ENCODE assay signal across 8 cellular contexts in genomic region chr11:64251986-64252837, GRCh38. TPM values are rescaled to one million over a fixed set of nuclear protein-coding genes. Genes with fewer than 3 reads are reported as not detected.
DNase-seq lines count a peak whose midpoint lies in the region; ATAC-seq and TF ChIP-seq lines count a peak whose summit lies in the region.

No MANE protein-coding gene starts in this region.

- H3K79me1 ChIP-seq in mesenchymal stem cell (replicated peaks; ENCODE audit: low read length, poor library complexity, severe bottlenecking), result peaks cover 31% of the 10 kb centered on the region

- H3K4ac ChIP-seq in mesenchymal stem cell (ENCODE audit: low read depth in 1 of 2, low read length in 2 of 2), result peak overlapping the region in 1 of 2 experiments; percentile 85

- peak overlapping the region; percentile 92 for H3K4me2 ChIP-seq in mesenchymal stem cell (ENCODE audit: low read length, poor library complexity, severe bottlenecking)

- H2BK15ac ChIP-seq in mesenchymal stem cell (ENCODE audit: low read depth, poor library complexity, severe bottlenecking), result peak overlapping the region; percentile 28

- no peak for DNase-seq in activated CD8-positive, alpha-beta memory T cell treated with anti-CD3 and anti-CD28 coated beads, Interleukin-2, amount 10 ng/mL, durations not matched to agents 7 days and 5 days
- no peak for DNase-seq in activated CD8-positive, alpha-beta memory T cell treated with anti-CD3 and anti-CD28 coated beads, Interleukin-2, amount 50 U/mL, for 4 hours
- DNase-seq in Peyer's patch (peak in 2 of 3 donors; percentile 86 to 89), dorsolateral prefrontal cortex (no peak), mesenchymal stem cell (peak; percentile 51), uterus (peak; percentile 58)

- H2BK120ac ChIP-seq in mesenchymal stem cell (ENCODE audit: low read depth, low read length), result peak overlapping the region; percentile 42

- H3K36me3 Mint-ChIP-seq in activated CD8-positive, alpha-beta memory T cell treated with anti-CD3 and anti-CD28 coated beads, Interleukin-2, amount 10 ng/mL, durations not matched to agents 7 days and 5 days, result peaks cover 2% of the 10 kb centered on the region

- peaks cover 0 to 77% (median 16%) of the 10 kb centered on the region in 4 donors for H3K4me1 ChIP-seq in Peyer's patch
- peaks cover 37% of the 10 kb centered on the region for H3K4me1 ChIP-seq in mesenchymal stem cell (ENCODE audit: control insufficient read depth, insufficient read depth, low read depth, low read length)
- peaks cover 0 to 16% of the 10 kb centered on the region in 2 donors for H3K4me1 ChIP-seq in uterus

- peak overlapping the region; percentile 77 to 99 (median 95) for H3K27ac ChIP-seq in Peyer's patch
- H3K27ac ChIP-seq in dorsolateral prefrontal cortex, result peak overlapping the region in 21 of 59 donors; percentile 1 to 79 (median 34)
- no peak overlapping the region for H3K27ac ChIP-seq in mesenchymal stem cell (ENCODE audit: low read length, poor library complexity, severe bottlenecking)
- peak overlapping the region; percentile 63 to 75 for H3K27ac ChIP-seq in uterus

- peak overlapping the region; percentile 38 for H2AK5ac ChIP-seq in mesenchymal stem cell (ENCODE audit: low read length, severe bottlenecking)

- H3K36me3 ChIP-seq in Peyer's patch (peaks cover 0 to 33% (median 0%) of the 10 kb centered on the region in 3 donors), mesenchymal stem cell (ENCODE audit: control insufficient read depth in 1 of 2, insufficient read depth in 2 of 2, low read depth in 1 of 2, low read length in 2 of 2) (peaks cover 21 to 31% of the 10 kb centered on the region in 2 experiments), uterus (no peaks in the 10 kb centered on the region)

- TF ChIP-seq POLR2A in Peyer's patch (IDR thresholded peaks at IDR 0.05) (peak; percentile 65 to 67), uterus (IDR thresholded peaks at IDR 0.05) (no peak)

- WGBS in mesenchymal stem cell, result 5% methylated on average over 20 of the region's 24 CpGs

- H2BK5ac ChIP-seq in mesenchymal stem cell (ENCODE audit: low read depth, low read length, poor library complexity, severe bottlenecking), result no peak overlapping the region

- CTCF ChIA-PET in activated CD8-positive, alpha-beta memory T cell treated with anti-CD3 and anti-CD28 coated beads, Interleukin-2, amount 10 ng/mL, durations not matched to agents 7 days and 5 days (lab: Charles Lee), result interaction anchor here (0.6 to 12.3 kb wide), 14 partner anchors 8 to 536 kb away, joined by 3 to 146 read pairs (median 11); partner anchors contain the start of genes BAD, CATSPERZ, ESRRA and FERMT3

- TF ChIP-seq CTCF in Peyer's patch (IDR thresholded peaks at IDR 0.05), result peak in 5 of 6 experiments; percentile 29 to 50 (median 36)
- peak in 21 of 56 donors; percentile 9 to 34 (median 22) for TF ChIP-seq CTCF in dorsolateral prefrontal cortex (IDR thresholded peaks at IDR 0.05 in 54 of 56, conservative IDR thresholded peaks at IDR 0.05 in 2 of 56; ENCODE audit: low read depth in 1 of 56, partially characterized antibody in 56 of 56)
- TF ChIP-seq CTCF in uterus (IDR thresholded peaks at IDR 0.05), result peak in 2 of 4 experiments; percentile 28 to 32

- H3K9me3 Mint-ChIP-seq in activated CD8-positive, alpha-beta memory T cell treated with anti-CD3 and anti-CD28 coated beads, Interleukin-2, amount 10 ng/mL, durations not matched to agents 7 days and 5 days (ENCODE audit: low read depth), result no peaks in the 10 kb centered on the region

- H4K8ac ChIP-seq in mesenchymal stem cell (ENCODE audit: low read length), result peak overlapping the region; percentile 21

- peak overlapping the region; percentile 28 to 96 for H3K14ac ChIP-seq in mesenchymal stem cell (ENCODE audit: low read length in 2 of 2)

- no peak overlapping the region for H3K23ac ChIP-seq in mesenchymal stem cell (ENCODE audit: low read length in 2 of 2)

- peak overlapping the region; percentile 69 for H3K27ac Mint-ChIP-seq in activated CD8-positive, alpha-beta memory T cell treated with anti-CD3 and anti-CD28 coated beads, Interleukin-2, amount 10 ng/mL, durations not matched to agents 7 days and 5 days

- peak overlapping the region; percentile 29 for H2AFZ ChIP-seq in mesenchymal stem cell (ENCODE audit: low read depth, low read length)

- H3K27me3 Mint-ChIP-seq in activated CD8-positive, alpha-beta memory T cell treated with anti-CD3 and anti-CD28 coated beads, Interleukin-2, amount 10 ng/mL, durations not matched to agents 7 days and 5 days, result no peaks in the 10 kb centered on the region

- intact Hi-C loops in dorsolateral prefrontal cortex (cut with DNase I) (loop anchor here in 1 of 2 donors (2.0 kb wide), 1 partner anchor 15 kb away; no protein-coding TSS in a partner anchor), uterus (cut with DNase I; ENCODE audit: low total_unique reads) (no loop called here)

- peak overlapping the region; percentile 89 for H3K4me3 Mint-ChIP-seq in activated CD8-positive, alpha-beta memory T cell treated with anti-CD3 and anti-CD28 coated beads, Interleukin-2, amount 10 ng/mL, durations not matched to agents 7 days and 5 days

- peaks cover 26% of the 10 kb centered on the region for H3K4me1 Mint-ChIP-seq in activated CD8-positive, alpha-beta memory T cell treated with anti-CD3 and anti-CD28 coated beads, Interleukin-2, amount 10 ng/mL, durations not matched to agents 7 days and 5 days

- no peak for ATAC-seq in activated CD8-positive, alpha-beta memory T cell treated with anti-CD3 and anti-CD28 coated beads, Interleukin-2, amount 10 ng/mL, durations not matched to agents 7 days and 5 days
- no peak for ATAC-seq in GM21367 (IDR thresholded peaks at IDR 0.05; ENCODE audit: unreplicated experiment)
- ATAC-seq in HG02763 (IDR thresholded peaks at IDR 0.05; ENCODE audit: unreplicated experiment), result no peak

- H3K9ac ChIP-seq in mesenchymal stem cell (ENCODE audit: low read length), result peak overlapping the region; percentile 91

- H2BK12ac ChIP-seq in mesenchymal stem cell (ENCODE audit: low read length in 2 of 2), result peak overlapping the region; percentile 38 to 45

- H3K27me3 ChIP-seq in Peyer's patch (no peaks in the 10 kb centered on the region), dorsolateral prefrontal cortex (no peaks in the 10 kb centered on the region), mesenchymal stem cell (ENCODE audit: control insufficient read depth in 1 of 2, insufficient read depth in 1 of 2, low read length in 2 of 2) (no peaks in the 10 kb centered on the region), uterus (no peaks in the 10 kb centered on the region)

- H3K4me3 ChIP-seq in Peyer's patch (peak overlapping the region; percentile 75 to 99 (median 85)), dorsolateral prefrontal cortex (peak overlapping the region; percentile 51 to 85 (median 72)), mesenchymal stem cell (ENCODE audit: insufficient read depth in 1 of 2, low read depth in 1 of 2, low read length in 2 of 2) (peak overlapping the region; percentile 78 to 85), uterus (peak overlapping the region; percentile 82 to 88)

- H4K91ac ChIP-seq in mesenchymal stem cell (ENCODE audit: low read length), result peak overlapping the region; percentile 36

- H3K18ac ChIP-seq in mesenchymal stem cell (ENCODE audit: low read depth in 1 of 2, low read length in 2 of 2), result peak overlapping the region; percentile 40 to 71

- H3K9me3 ChIP-seq in Peyer's patch, result no peaks in the 10 kb centered on the region
- H3K9me3 ChIP-seq in mesenchymal stem cell (ENCODE audit: control insufficient read depth, low read length), result no peaks in the 10 kb centered on the region
- H3K9me3 ChIP-seq in uterus, result no peaks in the 10 kb centered on the region

RNA-seq across cellular contexts. Expression of gene PLCB3, which starts 0.9 kb away (rescaled TPM):
- 10 to 100 TPM; 18.1 to 20.4 TPM for total RNA-seq in activated CD8-positive, alpha-beta memory T cell treated with anti-CD3 and anti-CD28 coated beads, Interleukin-2, amount 10 ng/mL, durations not matched to agents 7 days and 5 days
- total RNA-seq in Peyer's patch (100 to 1,000 TPM; 196 to 453 (median 359) TPM), dorsolateral prefrontal cortex (10 to 100 TPM in 41 of 120 experiments, 1 to 10 TPM in 79; 4.4 to 20.8 (median 8.5) TPM), uterus (10 to 100 TPM in 3 of 4 donors, 1 to 10 TPM in 1; 10.0 to 39.5 (median 21.8) TPM)
- 22.4 TPM for polyA plus RNA-seq in mesenchymal stem cell (2013, experiment 1 of 2)
- 21.6 TPM for polyA plus RNA-seq in mesenchymal stem cell (2013, experiment 2 of 2)

RNA-seq across cellular contexts. Expression of gene PPP1R14B, which starts 5.5 kb away (rescaled TPM):
- 100 to 1,000 TPM; 142 to 177 TPM for total RNA-seq in activated CD8-positive, alpha-beta memory T cell treated with anti-CD3 and anti-CD28 coated beads, Interleukin-2, amount 10 ng/mL, durations not matched to agents 7 days and 5 days
- 100 to 1,000 TPM in 1 of 4 donors, 10 to 100 TPM in 3; 78.7 to 101 (median 99.0) TPM for total RNA-seq in Peyer's patch
- total RNA-seq in dorsolateral prefrontal cortex, result 10 to 100 TPM; 14.3 to 71.9 (median 29.4) TPM
- 279 TPM for polyA plus RNA-seq in mesenchymal stem cell (2013, experiment 1 of 2)
- polyA plus RNA-seq in mesenchymal stem cell (2013, experiment 2 of 2), result 281 TPM
- total RNA-seq in uterus, result 10 to 100 TPM in 3 of 4 donors, 1 to 10 TPM in 1; 9.5 to 63.4 (median 28.3) TPM

RNA-seq across cellular contexts. Expression of gene FKBP2, which starts 11.3 kb away (rescaled TPM):
- 10 to 100 TPM; 23.4 to 23.9 TPM for total RNA-seq in activated CD8-positive, alpha-beta memory T cell treated with anti-CD3 and anti-CD28 coated beads, Interleukin-2, amount 10 ng/mL, durations not matched to agents 7 days and 5 days
- total RNA-seq in Peyer's patch (100 to 1,000 TPM in 1 of 4 donors, 10 to 100 TPM in 3; 46.2 to 101 (median 94.0) TPM), dorsolateral prefrontal cortex (100 to 1,000 TPM in 2 of 120 experiments, 10 to 100 TPM in 118; 43.6 to 115 (median 66.0) TPM), uterus (10 to 100 TPM; 22.3 to 74.0 (median 37.7) TPM)
- polyA plus RNA-seq in mesenchymal stem cell (2013, experiment 1 of 2), result 70.1 TPM
- polyA plus RNA-seq in mesenchymal stem cell (2013, experiment 2 of 2), result 68.6 TPM

RNA-seq across cellular contexts. Expression of gene VEGFB, which starts 17.8 kb away (rescaled TPM):
- total RNA-seq in activated CD8-positive, alpha-beta memory T cell treated with anti-CD3 and anti-CD28 coated beads, Interleukin-2, amount 10 ng/mL, durations not matched to agents 7 days and 5 days, result 10 to 100 TPM; 53.4 to 54.8 TPM
- 10 to 100 TPM; 21.7 to 66.8 (median 42.5) TPM for total RNA-seq in Peyer's patch
- 100 to 1,000 TPM in 51 of 120 experiments, 10 to 100 TPM in 69; 70.2 to 201 (median 97.2) TPM for total RNA-seq in dorsolateral prefrontal cortex
- 139 TPM for polyA plus RNA-seq in mesenchymal stem cell (2013, experiment 1 of 2)
- polyA plus RNA-seq in mesenchymal stem cell (2013, experiment 2 of 2), result 137 TPM
- total RNA-seq in uterus, result 100 to 1,000 TPM in 1 of 4 donors, 10 to 100 TPM in 3; 20.0 to 120 (median 26.0) TPM

RNA-seq across cellular contexts. Expression of gene DNAJC4, which starts 21.9 kb away (rescaled TPM):
- total RNA-seq in activated CD8-positive, alpha-beta memory T cell treated with anti-CD3 and anti-CD28 coated beads, Interleukin-2, amount 10 ng/mL, durations not matched to agents 7 days and 5 days, result 10 to 100 TPM; 29.7 to 37.0 TPM
- total RNA-seq in Peyer's patch, result 10 to 100 TPM; 42.9 to 95.0 (median 80.3) TPM
- total RNA-seq in dorsolateral prefrontal cortex, result 10 to 100 TPM; 22.5 to 46.8 (median 32.3) TPM
- polyA plus RNA-seq in mesenchymal stem cell (2013, experiment 1 of 2), result 38.5 TPM
- 36.7 TPM for polyA plus RNA-seq in mesenchymal stem cell (2013, experiment 2 of 2)
- total RNA-seq in uterus, result 10 to 100 TPM in 2 of 4 donors, 1 to 10 TPM in 1, not detected in 1; 7.9 to 28.6 (median 16.6) TPM

Comparison
In these comparisons a context has a peak if more than half of its experiments do, and no peak if none do; other contexts are left out.
1. DNase-seq: peak in Peyer's patch (2 of 3), mesenchymal stem cell (single experiment) and uterus (2 of 2); none in activated CD8-positive, alpha-beta memory T cell treated with anti-CD3 and anti-CD28 coated beads, Interleukin-2, amount 10 ng/mL, durations not matched to agents 7 days and 5 days (single experiment), activated CD8-positive, alpha-beta memory T cell treated with anti-CD3 and anti-CD28 coated beads, Interleukin-2, amount 50 U/mL, for 4 hours (single experiment) and dorsolateral prefrontal cortex (0 of 10).
2. POLR2A ChIP-seq: peak in Peyer's patch (2 of 2); none in uterus (0 of 2).
3. RNA of gene PLCB3, which starts 0.9 kb away (total RNA-seq): 196 to 453 TPM in Peyer's patch; 10.0 to 39.5 TPM in uterus, 18.1 to 20.4 TPM in activated CD8-positive, alpha-beta memory T cell treated with anti-CD3 and anti-CD28 coated beads, Interleukin-2, amount 10 ng/mL, durations not matched to agents 7 days and 5 days and 4.4 to 20.8 TPM in dorsolateral prefrontal cortex; every median in the first group is over 4 times any median in the second.
4. Peak in every context shown above with its lines, with median percentiles within 50 percentile points of each other: H3K4me3 ChIP-seq.